10 cellular contexts compared by ENCODE assay signal in the genomic region with DNA sequence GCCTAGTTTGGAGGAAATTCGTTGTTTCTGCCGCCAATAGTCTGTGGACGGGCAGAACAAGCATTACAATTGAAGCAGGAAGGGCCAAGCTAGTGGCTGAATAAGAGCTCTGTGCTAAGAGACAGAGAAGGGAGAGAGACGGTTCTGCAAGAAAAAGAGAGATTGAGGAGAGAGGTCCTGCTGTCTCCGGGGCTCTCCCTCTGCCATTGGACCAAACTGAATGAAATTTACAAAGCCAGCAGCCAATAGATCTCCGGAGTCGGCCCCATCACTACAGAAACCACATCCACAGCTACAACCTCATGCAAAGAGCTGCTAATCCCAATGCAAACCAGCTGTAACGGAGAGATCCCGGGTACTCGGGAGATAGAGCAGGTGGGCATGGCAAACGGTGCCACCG. TPM values are rescaled to one million over a fixed set of nuclear protein-coding genes. Genes with fewer than 3 reads are reported as not detected.
DNase-seq lines count a peak whose midpoint lies in the region; ATAC-seq and TF ChIP-seq lines count a peak whose summit lies in the region.
"Had no signal": no experiment of that assay in that cellular context is flagged by ENCODE, and none has a peak within 500 bp of the region (broad histone marks: within the 10 kb centered on the region; RNA-seq: fewer than 3 reads in every experiment).

A gene (minus strand): TSS at position 148 of the 400 bp plus-strand sequence. CDS start 77,401 bp downstream, outside the sequence.

- H3K4me1 ChIP-seq in muscle layer of duodenum (ENCODE audit: control insufficient read depth in 1 of 2, insufficient read depth in 2 of 2, low read length in 2 of 2) (peaks cover 0 to 5% of the 10 kb centered on the region in 2 donors), urinary bladder (ENCODE audit: insufficient read depth) (no peaks in the 10 kb centered on the region)

- H3K27me3 Mint-ChIP-seq in endothelial cell (ENCODE audit: unreplicated experiment) = peaks cover 4% of the 10 kb centered on the region
- peaks cover 19% of the 10 kb centered on the region for H3K27me3 Mint-ChIP-seq in T-helper 17 cell

- H3K9me3 ChIP-seq in muscle layer of duodenum (ENCODE audit: control insufficient read depth in 1 of 2, low read length in 2 of 2) (no peaks in the 10 kb centered on the region), T-helper 17 cell (ENCODE audit: control insufficient read depth, low read length, poor library complexity, severe bottlenecking) (no peaks in the 10 kb centered on the region)

- TF ChIP-seq CTCF in endothelial cell (IDR thresholded peaks at IDR 0.05; ENCODE audit: unreplicated experiment) (no peak), RWPE1 (conservative IDR thresholded peaks at IDR 0.05; ENCODE audit: low read depth) (no peak)

- no peaks in the 10 kb centered on the region for H3K36me3 Mint-ChIP-seq in endothelial cell (ENCODE audit: low read depth, unreplicated experiment)
- no peaks in the 10 kb centered on the region for H3K36me3 Mint-ChIP-seq in T-helper 17 cell (ENCODE audit: low read depth)

- H3K27ac Mint-ChIP-seq in endothelial cell (ENCODE audit: unreplicated experiment) (no peak within 1 kb of the TSS), T-helper 17 cell (no peak within 1 kb of the TSS)
- H3K27ac Mint-ChIP-seq: activated CD4-positive, alpha-beta memory T cell treated with anti-CD3 and anti-CD28 coated beads, Interleukin-2, amount 10 ng/mL, durations not matched to agents 7 days and 5 days had no signal

- H3K4me3 ChIP-seq in muscle layer of duodenum (ENCODE audit: low read depth in 1 of 2, low read length in 2 of 2) (peak within 1 kb of the TSS; percentile 21 to 72), urinary bladder (ENCODE audit: low read depth, low read length) (peak within 1 kb of the TSS; percentile 51)

- peak; percentile 44 for DNase-seq in NCI-H82 (lab: John Stamatoyannopoulos, UW)
- DNase-seq in NCI-H82 treated with DMSO at 0.1 percent for 48 hours (lab: John Stamatoyannopoulos, UW; ENCODE audit: unreplicated experiment) = no peak
- DNase-seq in endothelial cell (ENCODE audit: low spot score) = peak; percentile 5
- no peak for DNase-seq in RWPE1 (ENCODE audit: low spot score)
- no peak for DNase-seq in T-helper 17 cell
- DNase-seq: activated CD4-positive, alpha-beta memory T cell treated with anti-CD3 and anti-CD28 coated beads, Interleukin-2, amount 10 ng/mL, durations not matched to agents 7 days and 5 days; stimulated activated naive CD8-positive, alpha-beta T cell treated with anti-CD3 and anti-CD28 coated beads, Interleukin-15, Interleukin-2, amounts not matched to agents 100 U/mL and 50 U/mL, for 24 hours had no signal

- ATAC-seq in HG03457 (IDR thresholded peaks at IDR 0.05; ENCODE audit: unreplicated experiment) (no peak), T-helper 17 cell (no peak)
- ATAC-seq: stimulated activated naive CD8-positive, alpha-beta T cell treated with anti-CD3 and anti-CD28 coated beads, Interleukin-15, Interleukin-2, amounts not matched to agents 100 U/mL and 50 U/mL, for 24 hours had no signal

- H3K4me3 Mint-ChIP-seq in endothelial cell (ENCODE audit: unreplicated experiment) (peak within 1 kb of the TSS; percentile 96), T-helper 17 cell (no peak within 1 kb of the TSS)
- H3K4me3 Mint-ChIP-seq: activated CD4-positive, alpha-beta memory T cell treated with anti-CD3 and anti-CD28 coated beads, Interleukin-2, amount 10 ng/mL, durations not matched to agents 7 days and 5 days had no signal

- POLR2A ChIA-PET in RWPE1 (lab: Yijun Ruan, JAX; ENCODE audit: low non-redundant PET) = no interaction called here

- no peaks in the 10 kb centered on the region for H3K27me3 ChIP-seq in muscle layer of duodenum (ENCODE audit: low read depth, low read length)

- CTCF ChIA-PET in RWPE1 (lab: Yijun Ruan, JAX) = no interaction called here

- H3K4me1 Mint-ChIP-seq in endothelial cell (ENCODE audit: unreplicated experiment) = peaks cover 9% of the 10 kb centered on the region
- no peaks in the 10 kb centered on the region for H3K4me1 Mint-ChIP-seq in T-helper 17 cell
- H3K4me1 Mint-ChIP-seq: activated CD4-positive, alpha-beta memory T cell treated with anti-CD3 and anti-CD28 coated beads, Interleukin-2, amount 10 ng/mL, durations not matched to agents 7 days and 5 days had no signal

- H3K36me3 ChIP-seq in muscle layer of duodenum (ENCODE audit: control insufficient read depth in 1 of 2, insufficient read depth in 2 of 2, low read length in 2 of 2) = no peaks in the 10 kb centered on the region
- no peaks in the 10 kb centered on the region for H3K36me3 ChIP-seq in urinary bladder (ENCODE audit: insufficient read depth)

- 2% methylated on average over 12 of the region's 12 CpGs for WGBS in urinary bladder

- H3K27ac ChIP-seq in muscle layer of duodenum (ENCODE audit: low read length) (no peak within 1 kb of the TSS), urinary bladder (ENCODE audit: low read depth) (no peak within 1 kb of the TSS), RWPE1 (no peak within 1 kb of the TSS)

- H3K9me3 Mint-ChIP-seq in endothelial cell (ENCODE audit: unreplicated experiment) = no peaks in the 10 kb centered on the region
- H3K9me3 Mint-ChIP-seq: activated CD4-positive, alpha-beta memory T cell treated with anti-CD3 and anti-CD28 coated beads, Interleukin-2, amount 10 ng/mL, durations not matched to agents 7 days and 5 days had no signal

RNA-seq across cellular contexts. Expression of the gene that starts here (rescaled TPM):
- 51.3 TPM for total RNA-seq in endothelial cell (ENCODE audit: unreplicated experiment)
- 15.7 TPM for total RNA-seq in urinary bladder
- 5.1 TPM for polyA plus RNA-seq in urinary bladder
- total RNA-seq in T-helper 17 cell = not detected
- total RNA-seq: activated CD4-positive, alpha-beta memory T cell treated with anti-CD3 and anti-CD28 coated beads, Interleukin-2, amount 10 ng/mL, durations not matched to agents 7 days and 5 days had no signal

Comparison
In these comparisons a context has a peak if more than half of its experiments do, and no peak if none do; other contexts are left out.
1. RNA of the gene that starts here (total RNA-seq): 51.3 TPM in endothelial cell (single experiment) and 15.7 TPM in urinary bladder (single experiment); not detected in T-helper 17 cell; every median in the first group is over 10 times any median in the second.
2. DNase-seq: peak in NCI-H82 (single experiment) and endothelial cell (single experiment); none in NCI-H82 treated with DMSO at 0.1 percent for 48 hours (single experiment), RWPE1 (single experiment) and T-helper 17 cell (0 of 3).